In the genomic region with DNA sequence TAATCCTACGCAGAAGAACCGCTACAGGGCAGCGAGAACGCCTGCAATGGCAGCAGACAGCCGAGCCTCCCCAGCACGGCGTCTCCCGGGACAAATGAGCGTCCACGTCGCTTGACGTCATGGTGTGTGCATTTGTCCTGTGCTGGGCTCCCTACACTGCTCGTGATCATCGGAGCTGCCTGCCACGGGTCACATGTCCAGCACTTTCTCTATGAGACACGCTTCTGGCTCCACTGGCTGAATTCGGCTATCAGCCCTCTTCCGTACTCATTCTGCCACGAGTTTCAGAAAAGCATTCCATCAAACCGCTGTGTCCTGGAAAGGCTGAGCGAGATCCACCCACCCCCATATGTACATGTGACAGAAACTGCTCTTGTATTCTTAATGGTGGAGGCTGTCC, we compare ENCODE assay signal across 13 cellular contexts. TPM values are rescaled to one million over a fixed set of nuclear protein-coding genes. Genes with fewer than 3 reads are reported as not detected.
A peak's percentile ranks its signal among the peaks of the same experiment; 100 is the strongest.
DNase-seq lines count a peak whose midpoint lies in the region; ATAC-seq and TF ChIP-seq lines count a peak whose summit lies in the region.
"Had no signal": no experiment of that assay in that cellular context is flagged by ENCODE, and none has a peak within 500 bp of the region (broad histone marks: within the 10 kb centered on the region; RNA-seq: fewer than 3 reads in every experiment).

No MANE protein-coding gene starts in this region.

- H3K36me3 ChIP-seq in lower lobe of right lung (no peaks in the 10 kb centered on the region), skeletal muscle satellite cell (ENCODE audit: insufficient read depth, low read length) (no peaks in the 10 kb centered on the region)
- no peaks in the 10 kb centered on the region for H3K36me3 ChIP-seq in effector memory CD4-positive, alpha-beta T cell (ENCODE audit: control insufficient read depth, insufficient read depth, low read length)

- ATAC-seq in lower lobe of right lung (peak; percentile 23 to 54), GM21576 (IDR thresholded peaks at IDR 0.05; ENCODE audit: unreplicated experiment) (no peak)

- H3K27me3 ChIP-seq in lower lobe of right lung (ENCODE audit: low read depth) (no peaks in the 10 kb centered on the region), skeletal muscle satellite cell (ENCODE audit: control insufficient read depth, insufficient read depth, low read length) (no peaks in the 10 kb centered on the region)
- H3K27me3 ChIP-seq in effector memory CD4-positive, alpha-beta T cell (replicated peaks; ENCODE audit: control insufficient read depth, insufficient read depth, low read length, poor library complexity, severe bottlenecking) = no peaks in the 10 kb centered on the region
- H3K27me3 ChIP-seq: MG63, testis had no signal

- intact Hi-C loops in lower lobe of right lung (cut with DNase I) = no loop called here

- H3K4me3 ChIP-seq in cardiac fibroblast (replicated peaks in 1 of 2; ENCODE audit: low read depth in 2 of 2, low read length in 2 of 2) (peak overlapping the region in 1 of 2 donors; percentile 39), lower lobe of right lung (no peak overlapping the region), skeletal muscle satellite cell (ENCODE audit: low read length) (peak overlapping the region; percentile 66)
- H3K4me3 ChIP-seq in effector memory CD4-positive, alpha-beta T cell (ENCODE audit: insufficient read depth, low read depth, low read length, poor library complexity, severe bottlenecking) = no peak overlapping the region
- H3K4me3 ChIP-seq: MG63, smooth muscle cell, testis had no signal

- no peaks in the 10 kb centered on the region for H3K9me3 ChIP-seq in lower lobe of right lung
- no peaks in the 10 kb centered on the region for H3K9me3 ChIP-seq in skeletal muscle satellite cell (replicated peaks; ENCODE audit: low read length)
- no peaks in the 10 kb centered on the region for H3K9me3 ChIP-seq in effector memory CD4-positive, alpha-beta T cell (ENCODE audit: control insufficient read depth, low read length)
- H3K9me3 ChIP-seq: testis had no signal

- H3K27ac ChIP-seq in lower lobe of right lung = no peak overlapping the region
- H3K27ac ChIP-seq in effector memory CD4-positive, alpha-beta T cell (ENCODE audit: insufficient read depth, low read length, poor library complexity, severe bottlenecking) = no peak overlapping the region
- H3K27ac ChIP-seq: testis had no signal

- POLR2A ChIA-PET in GM10248 (lab: Yijun Ruan, JAX) = no interaction called here

- DNase-seq in HCEC 1CT (peak; percentile 9), cardiac fibroblast (ENCODE audit: low read depth in 2 of 2) (peak; percentile 68 to 71), lower lobe of right lung (no peak), GM10248 (ENCODE audit: extremely low spot score) (no peak)
- DNase-seq in stimulated activated CD4-positive, alpha-beta T cell treated with anti-CD3 and anti-CD28 coated beads, Interleukin-4, amount 100 ng/mL, for 1 hour = no peak
- DNase-seq in effector memory CD4-positive, alpha-beta T cell = no peak
- DNase-seq: activated gamma-delta T cell treated with Interleukin-2 at 50 U/mL for 16 hours, naive B cell, testis had no signal

- H3K4me1 ChIP-seq in lower lobe of right lung (no peaks in the 10 kb centered on the region), skeletal muscle satellite cell (ENCODE audit: control insufficient read depth, insufficient read depth, low read length) (peaks cover 15% of the 10 kb centered on the region)
- H3K4me1 ChIP-seq in effector memory CD4-positive, alpha-beta T cell (ENCODE audit: control insufficient read depth, insufficient read depth, low read length, poor library complexity, severe bottlenecking) = no peaks in the 10 kb centered on the region
- H3K4me1 ChIP-seq: testis had no signal

- peak overlapping the region; percentile 83 for H3K4me2 ChIP-seq in skeletal muscle satellite cell (ENCODE audit: low read length)
- H3K4me2 ChIP-seq: smooth muscle cell had no signal

- CTCF ChIA-PET in GM10248 (lab: Yijun Ruan, JAX) = no interaction called here

- H3K9ac ChIP-seq in skeletal muscle satellite cell (ENCODE audit: low read depth, low read length) = peak overlapping the region; percentile 76

- TF ChIP-seq CTCF in cardiac fibroblast (IDR thresholded peaks at IDR 0.05; ENCODE audit: low read depth, low read length) = no peak
- no peak for TF ChIP-seq CTCF in lower lobe of right lung (IDR thresholded peaks at IDR 0.05)
- TF ChIP-seq CTCF in GM10248 (IDR thresholded peaks at IDR 0.05; ENCODE audit: control extremely low read depth, extremely low read depth, low read depth, missing control alignments) = no peak

RNA-seq across cellular contexts. Expression of gene SHCBP1, which starts 28.4 kb away (rescaled TPM):
- 2.1 TPM for total RNA-seq in lower lobe of right lung
- total RNA-seq in skeletal muscle satellite cell (2012; rRNA removed) = 18.8 and 24.2 TPM in 2 replicates

RNA-seq across cellular contexts. Expression of gene VPS35, which starts 39.4 kb away (rescaled TPM):
- 98.9 TPM for total RNA-seq in lower lobe of right lung
- 117 and 168 TPM in 2 replicates for total RNA-seq in skeletal muscle satellite cell (2012; rRNA removed)

RNA-seq across cellular contexts. Expression of gene ORC6, which starts 39.9 kb away (rescaled TPM):
- total RNA-seq in lower lobe of right lung = 1.3 TPM
- total RNA-seq in skeletal muscle satellite cell (2012; rRNA removed) = 9.4 and 11.4 TPM in 2 replicates

Comparison
In these comparisons a context has a peak if more than half of its experiments do, and no peak if none do; other contexts are left out.
1. DNase-seq: peak in HCEC 1CT (single experiment) and cardiac fibroblast (2 of 2); none in lower lobe of right lung (single experiment), stimulated activated CD4-positive, alpha-beta T cell treated with anti-CD3 and anti-CD28 coated beads, Interleukin-4, amount 100 ng/mL, for 1 hour (single experiment), effector memory CD4-positive, alpha-beta T cell (0 of 3) and GM10248 (single experiment).